1 cellular context compared by ENCODE assay signal in the genomic region with DNA sequence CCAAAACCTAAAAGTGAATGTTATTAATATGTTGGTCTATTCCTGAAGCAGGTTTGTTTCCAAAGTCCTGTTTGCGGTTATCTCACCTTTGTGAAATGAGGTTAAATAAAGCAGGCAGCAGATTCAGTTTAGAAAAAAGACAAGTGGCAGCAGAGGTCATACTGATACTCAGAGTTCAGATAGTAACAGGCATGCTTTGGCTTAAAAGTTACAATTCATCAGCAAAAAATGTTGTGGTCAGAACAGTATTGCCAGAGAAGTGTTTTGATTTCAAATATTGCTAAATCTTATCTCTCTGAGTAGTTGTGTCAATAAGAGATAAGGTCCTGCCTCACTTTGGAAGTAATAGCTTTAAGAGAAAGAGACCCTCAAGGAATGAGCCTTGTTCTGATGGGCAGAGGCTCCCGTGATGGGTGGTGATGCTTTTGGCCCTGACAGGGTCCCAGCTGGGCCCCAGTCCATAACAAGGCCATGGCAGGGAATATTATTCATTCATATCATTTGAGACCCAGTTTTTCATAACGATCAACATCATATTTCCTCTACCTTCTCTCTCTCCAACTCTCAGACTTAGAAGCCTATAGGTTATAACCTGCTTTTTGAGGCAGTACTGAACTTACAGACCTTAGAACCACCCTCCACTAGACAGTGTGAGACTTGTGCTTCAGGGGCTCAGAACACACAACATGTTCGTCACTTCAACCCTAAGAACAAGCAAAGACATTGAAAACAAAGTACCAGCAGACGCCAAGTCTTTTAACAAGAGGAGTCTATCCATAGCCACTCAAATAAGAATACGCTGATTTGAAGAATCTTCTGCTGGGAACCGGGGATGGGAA.
TF ChIP-seq lines count a peak whose summit lies in the region.

No MANE protein-coding gene starts in this region.

TF ChIP-seq in HepG2, 621 proteins besides CTCF, POLR2A, EP300 and RAD21 (continued from another document and continues in another):
- TF ChIP-seq, protein P1, sequence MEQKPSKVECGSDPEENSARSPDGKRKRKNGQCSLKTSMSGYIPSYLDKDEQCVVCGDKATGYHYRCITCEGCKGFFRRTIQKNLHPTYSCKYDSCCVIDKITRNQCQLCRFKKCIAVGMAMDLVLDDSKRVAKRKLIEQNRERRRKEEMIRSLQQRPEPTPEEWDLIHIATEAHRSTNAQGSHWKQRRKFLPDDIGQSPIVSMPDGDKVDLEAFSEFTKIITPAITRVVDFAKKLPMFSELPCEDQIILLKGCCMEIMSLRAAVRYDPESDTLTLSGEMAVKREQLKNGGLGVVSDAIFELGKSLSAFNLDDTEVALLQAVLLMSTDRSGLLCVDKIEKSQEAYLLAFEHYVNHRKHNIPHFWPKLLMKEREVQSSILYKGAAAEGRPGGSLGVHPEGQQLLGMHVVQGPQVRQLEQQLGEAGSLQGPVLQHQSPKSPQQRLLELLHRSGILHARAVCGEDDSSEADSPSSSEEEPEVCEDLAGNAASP (CRISPR knock-in tag; IDR thresholded peaks at IDR 0.05; ENCODE audit: borderline replicate concordance), result peak; percentile 59; the same call in 1 of the 2 replicates
- TF ChIP-seq SNAPC2 (CRISPR knock-in tag; IDR thresholded peaks at IDR 0.05) (no peak), ARHGAP35 (CRISPR knock-in tag; IDR thresholded peaks at IDR 0.05; ENCODE audit: borderline replicate concordance) (no peak), RXRB (CRISPR knock-in tag; IDR thresholded peaks at IDR 0.05; ENCODE audit: borderline replicate concordance) (peak; percentile 29; the same call in 1 of the 2 replicates), ZNF616 (CRISPR knock-in tag; IDR thresholded peaks at IDR 0.05; ENCODE audit: low read depth) (no peak), PHB2 (IDR thresholded peaks at IDR 0.05; ENCODE audit: partially characterized antibody) (no peak), FOXM1 (CRISPR knock-in tag; IDR thresholded peaks at IDR 0.05) (no peak), ZNF678 (CRISPR knock-in tag; IDR thresholded peaks at IDR 0.05) (no peak), KLF12 (CRISPR knock-in tag; IDR thresholded peaks at IDR 0.05; ENCODE audit: borderline replicate concordance) (no peak), RBM22 (optimal IDR thresholded peaks at IDR 0.05; ENCODE audit: low read length) (no peak), HHEX (CRISPR knock-in tag; IDR thresholded peaks at IDR 0.05) (peak; percentile 96), REXO4 (CRISPR knock-in tag; IDR thresholded peaks at IDR 0.05; ENCODE audit: borderline replicate concordance) (no peak), SPEN (CRISPR knock-in tag; IDR thresholded peaks at IDR 0.05; ENCODE audit: low read depth) (no peak), ZFP41 (CRISPR knock-in tag; IDR thresholded peaks at IDR 0.05; ENCODE audit: borderline replicate concordance) (no peak), CEBPB (IDR thresholded peaks at IDR 0.05; ENCODE audit: borderline replicate concordance, low read depth, low read length) (peak; percentile 76; the same call in 1 of the 2 replicates), ETV6 (CRISPR knock-in tag; conservative IDR thresholded peaks at IDR 0.05) (no peak), ZNF614 (CRISPR knock-in tag; IDR thresholded peaks at IDR 0.05; ENCODE audit: borderline replicate concordance) (no peak), ZNF720 (CRISPR knock-in tag; IDR thresholded peaks at IDR 0.05) (no peak), ZNF619 (CRISPR knock-in tag; IDR thresholded peaks at IDR 0.05) (no peak), ZNF572 (CRISPR knock-in tag; IDR thresholded peaks at IDR 0.05) (no peak), BHLHE40 (IDR thresholded peaks at IDR 0.05; ENCODE audit: low read length) (peak; percentile 27; the same call in 1 of the 2 replicates), SMAD3 (CRISPR knock-in tag; IDR thresholded peaks at IDR 0.05) (0 out of 2 replicates have a peak, but pooled peaks have one; percentile 22), ZFP62 (CRISPR knock-in tag; IDR thresholded peaks at IDR 0.05) (no peak), HNF4G (IDR thresholded peaks at IDR 0.05; ENCODE audit: borderline replicate concordance, low read depth, low read length) (0 out of 2 replicates have a peak, but pooled peaks have one; percentile 51), HNF4G (CRISPR knock-in tag; IDR thresholded peaks at IDR 0.05; ENCODE audit: borderline replicate concordance, low read depth) (no peak), JUNB (CRISPR knock-in tag; IDR thresholded peaks at IDR 0.05; ENCODE audit: borderline replicate concordance) (peak; percentile 84; the same call in 1 of the 2 replicates), MLLT10 (CRISPR knock-in tag; IDR thresholded peaks at IDR 0.05) (no peak), SIX1 (CRISPR knock-in tag; IDR thresholded peaks at IDR 0.05; ENCODE audit: borderline replicate concordance) (peak; percentile 54; the same call in 1 of the 2 replicates), TEAD3 (CRISPR knock-in tag; optimal IDR thresholded peaks at IDR 0.05; ENCODE audit: borderline replicate concordance) (peak; percentile 50), ZNF44 (CRISPR knock-in tag; IDR thresholded peaks at IDR 0.05) (no peak), ZKSCAN8 (CRISPR knock-in tag; IDR thresholded peaks at IDR 0.05; ENCODE audit: borderline replicate concordance) (no peak), ZNF354B (CRISPR knock-in tag; IDR thresholded peaks at IDR 0.05) (no peak), ZNF792 (CRISPR knock-in tag; IDR thresholded peaks at IDR 0.05) (no peak), RAD51 (IDR thresholded peaks at IDR 0.05; ENCODE audit: borderline replicate concordance) (no peak), ZZZ3 (CRISPR knock-in tag; IDR thresholded peaks at IDR 0.05; ENCODE audit: borderline replicate concordance) (no peak), ZBTB1 (CRISPR knock-in tag; IDR thresholded peaks at IDR 0.05; ENCODE audit: borderline replicate concordance) (no peak), ZNF430 (CRISPR knock-in tag; IDR thresholded peaks at IDR 0.05) (0 out of 2 replicates have a peak, but pooled peaks have one; percentile 31), NR2C2 (CRISPR knock-in tag; IDR thresholded peaks at IDR 0.05; ENCODE audit: borderline replicate concordance) (peak; percentile 70), KLF13 (CRISPR knock-in tag; IDR thresholded peaks at IDR 0.05) (no peak), TCF7 (IDR thresholded peaks at IDR 0.05; ENCODE audit: low read depth) (peak; percentile 85), SNRNP70 (IDR thresholded peaks at IDR 0.05; ENCODE audit: low read depth, low read length) (no peak), ZNF772 (CRISPR knock-in tag; IDR thresholded peaks at IDR 0.05) (no peak), MBNL3 (CRISPR knock-in tag; conservative IDR thresholded peaks at IDR 0.05) (no peak), SOX5 (CRISPR knock-in tag; IDR thresholded peaks at IDR 0.05; ENCODE audit: borderline replicate concordance) (peak; percentile 50; the same call in 1 of the 2 replicates), WIZ (CRISPR knock-in tag; IDR thresholded peaks at IDR 0.05) (no peak)
- TF ChIP-seq, protein P2, sequence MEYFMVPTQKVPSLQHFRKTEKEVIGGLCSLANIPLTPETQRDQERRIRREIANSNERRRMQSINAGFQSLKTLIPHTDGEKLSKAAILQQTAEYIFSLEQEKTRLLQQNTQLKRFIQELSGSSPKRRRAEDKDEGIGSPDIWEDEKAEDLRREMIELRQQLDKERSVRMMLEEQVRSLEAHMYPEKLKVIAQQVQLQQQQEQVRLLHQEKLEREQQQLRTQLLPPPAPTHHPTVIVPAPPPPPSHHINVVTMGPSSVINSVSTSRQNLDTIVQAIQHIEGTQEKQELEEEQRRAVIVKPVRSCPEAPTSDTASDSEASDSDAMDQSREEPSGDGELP (IDR thresholded peaks at IDR 0.05; ENCODE audit: borderline replicate concordance, low read depth), result no peak
- TF ChIP-seq, protein P3, sequence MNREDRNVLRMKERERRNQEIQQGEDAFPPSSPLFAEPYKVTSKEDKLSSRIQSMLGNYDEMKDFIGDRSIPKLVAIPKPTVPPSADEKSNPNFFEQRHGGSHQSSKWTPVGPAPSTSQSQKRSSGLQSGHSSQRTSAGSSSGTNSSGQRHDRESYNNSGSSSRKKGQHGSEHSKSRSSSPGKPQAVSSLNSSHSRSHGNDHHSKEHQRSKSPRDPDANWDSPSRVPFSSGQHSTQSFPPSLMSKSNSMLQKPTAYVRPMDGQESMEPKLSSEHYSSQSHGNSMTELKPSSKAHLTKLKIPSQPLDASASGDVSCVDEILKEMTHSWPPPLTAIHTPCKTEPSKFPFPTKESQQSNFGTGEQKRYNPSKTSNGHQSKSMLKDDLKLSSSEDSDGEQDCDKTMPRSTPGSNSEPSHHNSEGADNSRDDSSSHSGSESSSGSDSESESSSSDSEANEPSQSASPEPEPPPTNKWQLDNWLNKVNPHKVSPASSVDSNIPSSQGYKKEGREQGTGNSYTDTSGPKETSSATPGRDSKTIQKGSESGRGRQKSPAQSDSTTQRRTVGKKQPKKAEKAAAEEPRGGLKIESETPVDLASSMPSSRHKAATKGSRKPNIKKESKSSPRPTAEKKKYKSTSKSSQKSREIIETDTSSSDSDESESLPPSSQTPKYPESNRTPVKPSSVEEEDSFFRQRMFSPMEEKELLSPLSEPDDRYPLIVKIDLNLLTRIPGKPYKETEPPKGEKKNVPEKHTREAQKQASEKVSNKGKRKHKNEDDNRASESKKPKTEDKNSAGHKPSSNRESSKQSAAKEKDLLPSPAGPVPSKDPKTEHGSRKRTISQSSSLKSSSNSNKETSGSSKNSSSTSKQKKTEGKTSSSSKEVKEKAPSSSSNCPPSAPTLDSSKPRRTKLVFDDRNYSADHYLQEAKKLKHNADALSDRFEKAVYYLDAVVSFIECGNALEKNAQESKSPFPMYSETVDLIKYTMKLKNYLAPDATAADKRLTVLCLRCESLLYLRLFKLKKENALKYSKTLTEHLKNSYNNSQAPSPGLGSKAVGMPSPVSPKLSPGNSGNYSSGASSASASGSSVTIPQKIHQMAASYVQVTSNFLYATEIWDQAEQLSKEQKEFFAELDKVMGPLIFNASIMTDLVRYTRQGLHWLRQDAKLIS (CRISPR knock-in tag; IDR thresholded peaks at IDR 0.05), result no peak
- TF ChIP-seq, protein P4, sequence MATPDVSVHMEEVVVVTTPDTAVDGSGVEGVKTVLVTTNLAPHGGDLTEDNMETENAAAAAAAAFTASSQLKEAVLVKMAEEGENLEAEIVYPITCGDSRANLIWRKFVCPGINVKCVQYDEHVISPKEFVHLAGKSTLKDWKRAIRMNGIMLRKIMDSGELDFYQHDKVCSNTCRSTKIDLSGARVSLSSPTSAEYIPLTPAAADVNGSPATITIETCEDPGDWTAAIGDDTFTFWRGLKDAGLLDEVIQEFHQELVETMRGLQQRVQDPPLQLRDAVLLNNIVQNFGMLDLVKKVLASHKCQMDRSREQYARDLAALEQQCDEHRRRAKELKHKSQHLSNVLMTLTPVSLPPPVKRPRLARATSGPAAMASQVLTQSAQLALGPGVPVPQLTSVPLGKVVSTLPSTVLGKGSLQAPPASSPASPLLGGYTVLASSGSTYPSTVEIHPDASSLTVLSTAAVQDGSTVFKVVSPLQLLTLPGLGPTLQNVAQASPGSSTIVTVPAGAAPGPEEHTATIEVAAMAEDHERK (CRISPR knock-in tag; IDR thresholded peaks at IDR 0.05; ENCODE audit: low read depth), result no peak
- TF ChIP-seq, protein P5, sequence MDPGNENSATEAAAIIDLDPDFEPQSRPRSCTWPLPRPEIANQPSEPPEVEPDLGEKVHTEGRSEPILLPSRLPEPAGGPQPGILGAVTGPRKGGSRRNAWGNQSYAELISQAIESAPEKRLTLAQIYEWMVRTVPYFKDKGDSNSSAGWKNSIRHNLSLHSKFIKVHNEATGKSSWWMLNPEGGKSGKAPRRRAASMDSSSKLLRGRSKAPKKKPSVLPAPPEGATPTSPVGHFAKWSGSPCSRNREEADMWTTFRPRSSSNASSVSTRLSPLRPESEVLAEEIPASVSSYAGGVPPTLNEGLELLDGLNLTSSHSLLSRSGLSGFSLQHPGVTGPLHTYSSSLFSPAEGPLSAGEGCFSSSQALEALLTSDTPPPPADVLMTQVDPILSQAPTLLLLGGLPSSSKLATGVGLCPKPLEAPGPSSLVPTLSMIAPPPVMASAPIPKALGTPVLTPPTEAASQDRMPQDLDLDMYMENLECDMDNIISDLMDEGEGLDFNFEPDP (CRISPR knock-in tag; conservative IDR thresholded peaks at IDR 0.05), result no peak
- TF ChIP-seq, protein P6, sequence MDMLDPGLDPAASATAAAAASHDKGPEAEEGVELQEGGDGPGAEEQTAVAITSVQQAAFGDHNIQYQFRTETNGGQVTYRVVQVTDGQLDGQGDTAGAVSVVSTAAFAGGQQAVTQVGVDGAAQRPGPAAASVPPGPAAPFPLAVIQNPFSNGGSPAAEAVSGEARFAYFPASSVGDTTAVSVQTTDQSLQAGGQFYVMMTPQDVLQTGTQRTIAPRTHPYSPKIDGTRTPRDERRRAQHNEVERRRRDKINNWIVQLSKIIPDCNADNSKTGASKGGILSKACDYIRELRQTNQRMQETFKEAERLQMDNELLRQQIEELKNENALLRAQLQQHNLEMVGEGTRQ (IDR thresholded peaks at IDR 0.05; ENCODE audit: low read depth, low read length), result no peak
- TF ChIP-seq, protein P6 (CRISPR knock-in tag; IDR thresholded peaks at IDR 0.05; ENCODE audit: borderline replicate concordance), result no peak
- TF ChIP-seq, protein P7, sequence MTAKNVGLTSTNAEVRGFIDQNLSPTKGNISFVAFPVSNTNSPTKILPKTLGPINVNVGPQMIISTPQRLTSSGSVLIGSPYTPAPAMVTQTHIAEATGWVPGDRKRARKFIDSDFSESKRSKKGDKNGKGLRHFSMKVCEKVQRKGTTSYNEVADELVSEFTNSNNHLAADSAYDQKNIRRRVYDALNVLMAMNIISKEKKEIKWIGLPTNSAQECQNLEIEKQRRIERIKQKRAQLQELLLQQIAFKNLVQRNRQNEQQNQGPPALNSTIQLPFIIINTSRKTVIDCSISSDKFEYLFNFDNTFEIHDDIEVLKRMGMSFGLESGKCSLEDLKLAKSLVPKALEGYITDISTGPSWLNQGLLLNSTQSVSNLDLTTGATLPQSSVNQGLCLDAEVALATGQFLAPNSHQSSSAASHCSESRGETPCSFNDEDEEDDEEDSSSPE (CRISPR knock-in tag; IDR thresholded peaks at IDR 0.05), result no peak
- TF ChIP-seq, protein P8, sequence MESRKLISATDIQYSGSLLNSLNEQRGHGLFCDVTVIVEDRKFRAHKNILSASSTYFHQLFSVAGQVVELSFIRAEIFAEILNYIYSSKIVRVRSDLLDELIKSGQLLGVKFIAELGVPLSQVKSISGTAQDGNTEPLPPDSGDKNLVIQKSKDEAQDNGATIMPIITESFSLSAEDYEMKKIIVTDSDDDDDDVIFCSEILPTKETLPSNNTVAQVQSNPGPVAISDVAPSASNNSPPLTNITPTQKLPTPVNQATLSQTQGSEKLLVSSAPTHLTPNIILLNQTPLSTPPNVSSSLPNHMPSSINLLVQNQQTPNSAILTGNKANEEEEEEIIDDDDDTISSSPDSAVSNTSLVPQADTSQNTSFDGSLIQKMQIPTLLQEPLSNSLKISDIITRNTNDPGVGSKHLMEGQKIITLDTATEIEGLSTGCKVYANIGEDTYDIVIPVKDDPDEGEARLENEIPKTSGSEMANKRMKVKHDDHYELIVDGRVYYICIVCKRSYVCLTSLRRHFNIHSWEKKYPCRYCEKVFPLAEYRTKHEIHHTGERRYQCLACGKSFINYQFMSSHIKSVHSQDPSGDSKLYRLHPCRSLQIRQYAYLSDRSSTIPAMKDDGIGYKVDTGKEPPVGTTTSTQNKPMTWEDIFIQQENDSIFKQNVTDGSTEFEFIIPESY (CRISPR knock-in tag; IDR thresholded peaks at IDR 0.05), result no peak
